Comparison of ENCODE assay signal across 7 cellular contexts in the genomic region with DNA sequence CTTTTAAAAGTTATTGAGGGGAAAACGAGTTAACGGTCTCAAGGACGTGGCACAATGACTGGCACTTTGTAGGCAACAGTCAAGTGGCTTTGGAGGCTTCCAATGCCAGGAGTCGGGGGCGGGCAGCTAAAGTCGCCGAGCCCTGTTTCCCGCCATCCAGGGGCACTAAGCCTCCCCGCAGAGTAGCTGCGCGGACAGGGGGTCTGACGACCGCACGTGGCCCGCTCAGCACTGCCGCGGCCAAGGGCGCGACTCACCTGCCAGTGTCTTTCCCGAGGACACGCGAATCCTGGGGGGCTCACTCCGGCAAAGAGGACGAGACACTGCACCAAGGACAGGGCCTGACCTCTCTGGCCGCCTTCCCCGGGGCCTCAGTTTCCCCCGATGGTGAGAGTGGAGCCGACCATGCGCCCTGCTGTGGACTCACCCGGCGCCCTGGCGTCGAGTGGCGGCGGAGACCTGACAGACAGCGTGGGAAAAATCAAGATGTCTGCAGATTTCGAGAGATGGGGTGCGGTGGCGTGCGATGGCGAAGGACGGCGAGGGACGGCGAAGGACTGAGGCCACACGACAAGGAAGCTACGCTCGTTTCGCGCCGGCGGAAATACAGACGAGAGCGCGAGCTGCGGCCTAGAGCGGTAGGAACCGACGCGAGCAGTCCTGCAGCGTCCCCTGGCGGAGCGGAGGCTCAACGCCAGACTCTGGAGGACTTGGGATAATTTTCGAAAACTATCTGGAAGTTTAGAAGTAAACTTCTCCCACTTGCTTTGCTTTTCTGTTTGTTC.
DNase-seq lines count a peak whose midpoint lies in the region; ATAC-seq and TF ChIP-seq lines count a peak whose summit lies in the region.

Gene SNHG17, minus strand, starts transcription at position 559 of the 785 bp plus-strand sequence.

- DNase-seq in NCI-H345 (lab: John Stamatoyannopoulos, UW): peak; percentile 97
- peak; percentile 74 to 82 (median 81) for DNase-seq in activated CD4-positive, CD25-positive, alpha-beta regulatory T cell (lab: John Stamatoyannopoulos, UW)
- peak in 59 of 61 donors; percentile 32 to 95 (median 76) for DNase-seq in caudate nucleus (lab: John Stamatoyannopoulos, UW)
- peak; percentile 93 for DNase-seq in iris pigment epithelial cell (ENCODE audit: low read depth)
- DNase-seq in stimulated activated CD4-positive, alpha-beta T cell treated with anti-CD3 and anti-CD28 coated beads, Interleukin-12 subunit alpha, Interleukin-12 subunit beta, amount 100 ng/mL, for 24 hours (ENCODE audit: low read depth in 2 of 2): peak; percentile 80 to 86

- TF ChIP-seq POLR2A in GM18505 (IDR thresholded peaks at IDR 0.05; ENCODE audit: borderline replicate concordance, extremely low read depth, insufficient read depth, insufficient read length): peak; percentile 99

- peak within 1 kb of the TSS; percentile 61 for H3K27ac ChIP-seq in caudate nucleus (ENCODE audit: low read depth, low read length)

- ATAC-seq in GM18505 (IDR thresholded peaks at IDR 0.05; ENCODE audit: unreplicated experiment) (peak; percentile 73), HG03108 (IDR thresholded peaks at IDR 0.05; ENCODE audit: unreplicated experiment) (peak; percentile 69)

Comparison
In these comparisons a context has a peak if more than half of its experiments do, and no peak if none do; other contexts are left out.
1. Peak in every context shown above with its lines: DNase-seq, ATAC-seq and H3K27ac ChIP-seq.